In genomic region chr10:78600740-78601139, GRCh38 we compare ENCODE assay signal across 1 cellular context.
TF ChIP-seq lines count a peak whose summit lies in the region.

No MANE protein-coding gene starts in this region.

TF ChIP-seq in IMR-90, 13 proteins besides CTCF, POLR2A, EP300 and RAD21 (continued from another document):
- no peak for TF ChIP-seq USF2 (IDR thresholded peaks at IDR 0.05; ENCODE audit: low read depth, low read length)
- TF ChIP-seq SMC3 (IDR thresholded peaks at IDR 0.05; ENCODE audit: low read depth, low read length): no peak
